Comparison of ENCODE assay signal across 15 cellular contexts in the genomic region with DNA sequence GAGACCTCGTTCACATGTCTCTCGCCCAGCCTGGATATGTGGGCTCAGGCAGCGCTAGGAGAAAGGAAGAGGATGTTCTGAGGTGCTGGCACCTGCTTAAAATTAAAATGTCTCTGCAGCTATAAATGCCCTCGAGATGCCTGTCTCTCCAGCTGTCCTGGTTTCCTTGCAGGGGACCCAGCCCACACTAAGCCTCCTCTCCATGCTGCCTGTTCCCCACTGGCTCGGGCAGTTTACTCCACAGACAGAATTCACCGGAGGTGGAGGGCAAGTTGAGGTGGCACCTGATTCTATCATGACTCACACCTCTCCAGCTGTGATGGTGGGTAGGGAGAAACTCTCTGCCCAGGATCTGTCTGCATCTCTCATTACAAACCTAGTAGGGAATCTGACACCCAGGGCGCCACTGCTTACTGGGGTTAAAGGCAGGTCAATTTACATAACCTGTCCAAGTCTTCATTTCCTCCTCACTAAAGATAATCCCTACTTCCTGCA.
DNase-seq lines count a peak whose midpoint lies in the region; ATAC-seq and TF ChIP-seq lines count a peak whose summit lies in the region.
"Had no signal": no experiment of that assay in that cellular context is flagged by ENCODE, and none has a peak within 500 bp of the region (broad histone marks: within the 10 kb centered on the region; RNA-seq: fewer than 3 reads in every experiment).

No MANE protein-coding gene starts in this region.

- no peaks in the 10 kb centered on the region for H3K9me3 Mint-ChIP-seq in activated CD4-positive, alpha-beta memory T cell treated with anti-CD3 and anti-CD28 coated beads, Interleukin-2, amount 10 ng/mL, durations not matched to agents 7 days and 5 days
- H3K9me3 Mint-ChIP-seq: activated naive CD4-positive, alpha-beta T cell treated with anti-CD3 and anti-CD28 coated beads, Interleukin-2, amount 50 U/mL, for 24 hours; nephron had no signal

- H3K36me3 Mint-ChIP-seq in activated CD4-positive, alpha-beta memory T cell treated with anti-CD3 and anti-CD28 coated beads, Interleukin-2, amount 10 ng/mL, durations not matched to agents 7 days and 5 days (ENCODE audit: low read depth) = no peaks in the 10 kb centered on the region
- H3K36me3 Mint-ChIP-seq: activated naive CD4-positive, alpha-beta T cell treated with anti-CD3 and anti-CD28 coated beads, Interleukin-2, amount 50 U/mL, for 24 hours had no signal

- ATAC-seq in activated CD4-positive, CD25-positive, alpha-beta regulatory T cell treated with anti-CD3 and anti-CD28 coated beads, Interleukin-2, amount 50 U/mL, for 24 hours = no peak
- ATAC-seq in HG03457 (IDR thresholded peaks at IDR 0.05; ENCODE audit: unreplicated experiment) = no peak
- ATAC-seq: activated CD4-positive, alpha-beta T cell treated with anti-CD3 and anti-CD28 coated beads for 36 hours had no signal

- DNase-seq in NCI-H1417 (lab: John Stamatoyannopoulos, UW) (peak in 2 of 3 experiments; percentile 5 to 40), NCI-H1417 treated with DMSO at 0.1 percent for 48 hours (lab: John Stamatoyannopoulos, UW) (no peak), NCI-H2196 (lab: John Stamatoyannopoulos, UW; ENCODE audit: unreplicated experiment) (peak; percentile 76), coronary artery (ENCODE audit: low spot score) (peak; percentile 65), putamen (ENCODE audit: low spot score) (peak; percentile 43)
- no peak for DNase-seq in activated CD4-positive, alpha-beta memory T cell treated with anti-CD3 and anti-CD28 coated beads, Interleukin-2, amount 10 ng/mL, durations not matched to agents 7 days and 5 days
- DNase-seq: 8988T; activated CD4-positive, alpha-beta T cell treated with anti-CD3 and anti-CD28 coated beads for 36 hours; effector CD8-positive, alpha-beta T cell; SIG-M5; stimulated activated CD4-positive, alpha-beta T cell treated with anti-CD3 and anti-CD28 coated beads, Interleukin-2, amount 100 ng/mL, for 24 hours had no signal

- H3K4me3 Mint-ChIP-seq in activated CD4-positive, alpha-beta memory T cell treated with anti-CD3 and anti-CD28 coated beads, Interleukin-2, amount 10 ng/mL, durations not matched to agents 7 days and 5 days = no peak overlapping the region
- H3K4me3 Mint-ChIP-seq: activated CD4-positive, alpha-beta T cell treated with anti-CD3 and anti-CD28 coated beads for 36 hours; activated naive CD4-positive, alpha-beta T cell treated with anti-CD3 and anti-CD28 coated beads, Interleukin-2, amount 50 U/mL, for 24 hours; nephron had no signal

- no peak for TF ChIP-seq CTCF in coronary artery (IDR thresholded peaks at IDR 0.05)

- no peak overlapping the region for H3K4me3 ChIP-seq in coronary artery

- H3K4me1 Mint-ChIP-seq in activated CD4-positive, alpha-beta memory T cell treated with anti-CD3 and anti-CD28 coated beads, Interleukin-2, amount 10 ng/mL, durations not matched to agents 7 days and 5 days = no peaks in the 10 kb centered on the region
- H3K4me1 Mint-ChIP-seq: activated CD4-positive, alpha-beta T cell treated with anti-CD3 and anti-CD28 coated beads for 36 hours; activated naive CD4-positive, alpha-beta T cell treated with anti-CD3 and anti-CD28 coated beads, Interleukin-2, amount 50 U/mL, for 24 hours had no signal

- H3K27ac ChIP-seq in coronary artery = no peak overlapping the region

- CTCF ChIA-PET in activated CD4-positive, alpha-beta memory T cell treated with anti-CD3 and anti-CD28 coated beads, Interleukin-2, amount 10 ng/mL, durations not matched to agents 7 days and 5 days (lab: Charles Lee) = no interaction called here

- POLR2A ChIA-PET in activated CD4-positive, alpha-beta memory T cell treated with anti-CD3 and anti-CD28 coated beads, Interleukin-2, amount 10 ng/mL, durations not matched to agents 7 days and 5 days (lab: Charles Lee) = no interaction called here

- peaks cover under 1% of the 10 kb centered on the region for H3K27me3 Mint-ChIP-seq in activated CD4-positive, alpha-beta memory T cell treated with anti-CD3 and anti-CD28 coated beads, Interleukin-2, amount 10 ng/mL, durations not matched to agents 7 days and 5 days
- H3K27me3 Mint-ChIP-seq: activated naive CD4-positive, alpha-beta T cell treated with anti-CD3 and anti-CD28 coated beads, Interleukin-2, amount 50 U/mL, for 24 hours had no signal

- no peak overlapping the region for H3K27ac Mint-ChIP-seq in activated CD4-positive, alpha-beta memory T cell treated with anti-CD3 and anti-CD28 coated beads, Interleukin-2, amount 10 ng/mL, durations not matched to agents 7 days and 5 days
- H3K27ac Mint-ChIP-seq: activated CD4-positive, alpha-beta T cell treated with anti-CD3 and anti-CD28 coated beads for 36 hours; activated naive CD4-positive, alpha-beta T cell treated with anti-CD3 and anti-CD28 coated beads, Interleukin-2, amount 50 U/mL, for 24 hours; nephron had no signal

Comparison
In these comparisons a context has a peak if more than half of its experiments do, and no peak if none do; other contexts are left out.
1. DNase-seq: peak in NCI-H1417 (2 of 3), NCI-H2196 (single experiment), coronary artery (single experiment) and putamen (single experiment); none in NCI-H1417 treated with DMSO at 0.1 percent for 48 hours (single experiment) and activated CD4-positive, alpha-beta memory T cell treated with anti-CD3 and anti-CD28 coated beads, Interleukin-2, amount 10 ng/mL, durations not matched to agents 7 days and 5 days (single experiment).